ENCODE assay signal across 8 cellular contexts in the genomic region with DNA sequence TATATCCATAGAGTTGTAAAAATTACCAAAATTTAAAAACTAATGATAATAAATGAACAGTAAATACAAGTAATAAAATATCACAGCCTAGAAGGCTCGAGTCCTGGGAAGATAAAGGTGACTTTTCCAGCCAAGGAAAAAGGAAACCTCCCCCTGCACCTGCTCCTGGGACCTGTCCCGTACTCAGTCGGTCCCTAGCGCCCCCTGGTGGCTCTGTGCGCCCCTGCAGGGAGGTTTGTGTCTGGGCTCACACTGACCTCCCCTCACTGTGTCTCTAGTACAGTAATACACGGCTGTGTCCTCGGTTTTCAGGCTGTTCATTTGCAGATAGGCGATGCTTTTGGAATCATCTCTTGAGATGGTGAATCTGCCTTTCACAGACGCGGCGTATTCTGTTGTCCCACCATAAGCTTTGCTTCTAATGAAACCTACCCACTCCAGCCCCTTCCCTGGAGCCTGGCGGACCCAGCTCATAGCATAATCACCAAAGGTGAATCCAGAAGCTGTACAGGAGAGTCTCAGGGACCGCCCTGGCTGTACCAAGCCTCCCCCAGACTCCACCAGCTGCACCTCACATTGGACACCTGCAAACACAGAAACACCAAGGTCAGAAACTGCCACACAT.
A peak's percentile ranks its signal among the peaks of the same experiment; 100 is the strongest.
DNase-seq lines count a peak whose midpoint lies in the region; ATAC-seq and TF ChIP-seq lines count a peak whose summit lies in the region.

No MANE protein-coding gene starts in this region.

- peaks cover 13% of the 10 kb centered on the region for H3K27me3 Mint-ChIP-seq in CD4-positive, alpha-beta T cell

- 23 to 25% methylated on average over 13 of the region's 13 CpGs for WGBS in body of pancreas, 2 donors
- 51% methylated on average over 13 of the region's 13 CpGs for WGBS in mesenchymal stem cell
- WGBS in GM23248 (ENCODE audit: low coverage in 1 of 2, low lambda C conversion rate in 2 of 2, missing lambda C conversion rate in 2 of 2), 2 experiments: 11 to 15% methylated on average over 13 of the region's 13 CpGs
- 46% methylated on average over 13 of the region's 13 CpGs for WGBS in suprapubic skin

- H2BK5ac ChIP-seq in mesenchymal stem cell (ENCODE audit: low read depth, low read length, poor library complexity, severe bottlenecking): no peak overlapping the region

- H3K4me2 ChIP-seq in Karpas-422 (ENCODE audit: low read depth, low read length, poor library complexity, severe bottlenecking): no peak overlapping the region
- H3K4me2 ChIP-seq in mesenchymal stem cell (ENCODE audit: low read length, poor library complexity, severe bottlenecking): no peak overlapping the region
- H3K4me2 ChIP-seq in GM23248 (ENCODE audit: unreplicated experiment): no peak overlapping the region

- H3K4me3 Mint-ChIP-seq in CD4-positive, alpha-beta T cell: no peak overlapping the region

- peak; percentile 66 for ATAC-seq in CD4-positive, alpha-beta T cell (ENCODE audit: poor library complexity)
- ATAC-seq in body of pancreas: no peak

- H3K36me3 Mint-ChIP-seq in CD4-positive, alpha-beta T cell (ENCODE audit: low read depth): no peaks in the 10 kb centered on the region

- intact Hi-C loops in CD4-positive, alpha-beta T cell (cut with DNase I, micrococcal nuclease): no loop called here
- intact Hi-C loops in body of pancreas (cut with DNase I): no loop called here

- H4K91ac ChIP-seq in mesenchymal stem cell (ENCODE audit: low read length): no peak overlapping the region

- H2AFZ ChIP-seq in Karpas-422 (ENCODE audit: low read length): no peak overlapping the region
- H2AFZ ChIP-seq in mesenchymal stem cell (ENCODE audit: low read depth, low read length): no peak overlapping the region
- H2AFZ ChIP-seq in GM23248: no peak overlapping the region

- H3K9ac ChIP-seq in Karpas-422 (ENCODE audit: low read length) (no peak overlapping the region), mesenchymal stem cell (ENCODE audit: low read length) (no peak overlapping the region), GM23248 (no peak overlapping the region)

- TF ChIP-seq EP300 in suprapubic skin (IDR thresholded peaks at IDR 0.05): no peak

- in situ Hi-C loops in GM23248 (cut with MboI): no loop called here

- H3K18ac ChIP-seq in mesenchymal stem cell (ENCODE audit: low read depth in 1 of 2, low read length in 2 of 2): no peak overlapping the region

- TF ChIP-seq POLR2A in body of pancreas (IDR thresholded peaks at IDR 0.05): no peak
- no peak for TF ChIP-seq POLR2A in suprapubic skin (IDR thresholded peaks at IDR 0.05)

- no peak overlapping the region for H4K8ac ChIP-seq in mesenchymal stem cell (ENCODE audit: low read length)

- no peak overlapping the region for H2BK12ac ChIP-seq in mesenchymal stem cell (ENCODE audit: low read length in 2 of 2)

- H2BK15ac ChIP-seq in mesenchymal stem cell (ENCODE audit: low read depth, poor library complexity, severe bottlenecking): no peak overlapping the region

- peak; percentile 65 to 81 (median 70) for DNase-seq in CD4-positive, alpha-beta T cell
- DNase-seq in Karpas-422 (peak; percentile 91), T-helper 9 cell (peak; percentile 75), body of pancreas (peak; percentile 52 to 79 (median 67)), mesenchymal stem cell (no peak), GM23248 (no peak), suprapubic skin (ENCODE audit: low spot score in 2 of 2) (no peak)
- DNase-seq in stimulated activated CD4-positive, alpha-beta T cell treated with anti-CD3 and anti-CD28 coated beads, Interleukin-12 subunit alpha, Interleukin-12 subunit beta, amount 100 ng/mL, for 4 hours: peak; percentile 80

- H3K4me1 Mint-ChIP-seq in CD4-positive, alpha-beta T cell (ENCODE audit: low read depth): no peaks in the 10 kb centered on the region

- TF ChIP-seq CTCF in CD4-positive, alpha-beta T cell (IDR thresholded peaks at IDR 0.05): peak; percentile 96
- TF ChIP-seq CTCF in body of pancreas (IDR thresholded peaks at IDR 0.05) (peak; percentile 29 to 68 (median 45)), suprapubic skin (IDR thresholded peaks at IDR 0.05) (peak in 1 of 2 donors; percentile 26)

- H3K27ac ChIP-seq in CD4-positive, alpha-beta T cell (ENCODE audit: low read depth, low read length): no peak overlapping the region
- H3K27ac ChIP-seq in Karpas-422 (ENCODE audit: low read length): no peak overlapping the region
- H3K27ac ChIP-seq in body of pancreas: no peak overlapping the region
- H3K27ac ChIP-seq in mesenchymal stem cell (ENCODE audit: low read length, poor library complexity, severe bottlenecking): no peak overlapping the region
- H3K27ac ChIP-seq in GM23248: no peak overlapping the region
- no peak overlapping the region for H3K27ac ChIP-seq in suprapubic skin

- no peaks in the 10 kb centered on the region for H3K9me3 Mint-ChIP-seq in CD4-positive, alpha-beta T cell

- H3K4ac ChIP-seq in mesenchymal stem cell (ENCODE audit: low read depth in 1 of 2, low read length in 2 of 2): no peak overlapping the region

- H2AK5ac ChIP-seq in mesenchymal stem cell (ENCODE audit: low read length, severe bottlenecking): no peak overlapping the region

- no peaks in the 10 kb centered on the region for H3K36me3 ChIP-seq in Karpas-422 (ENCODE audit: insufficient read depth, low read length)
- H3K36me3 ChIP-seq in body of pancreas (replicated peaks in 1 of 2; ENCODE audit: insufficient read depth in 1 of 2, low read depth in 2 of 2): no peaks in the 10 kb centered on the region
- no peaks in the 10 kb centered on the region for H3K36me3 ChIP-seq in mesenchymal stem cell (ENCODE audit: control insufficient read depth in 1 of 2, insufficient read depth in 2 of 2, low read depth in 1 of 2, low read length in 2 of 2)
- no peaks in the 10 kb centered on the region for H3K36me3 ChIP-seq in GM23248 (ENCODE audit: low read depth)
- H3K36me3 ChIP-seq in suprapubic skin: no peaks in the 10 kb centered on the region

- H3K79me2 ChIP-seq in Karpas-422 (ENCODE audit: low read length) (no peaks in the 10 kb centered on the region), GM23248 (ENCODE audit: insufficient read depth) (no peaks in the 10 kb centered on the region)

- H3K27me3 ChIP-seq in CD4-positive, alpha-beta T cell (ENCODE audit: control insufficient read depth, insufficient read depth, low read length): peaks cover 9% of the 10 kb centered on the region
- H3K27me3 ChIP-seq in Karpas-422 (ENCODE audit: low read length): no peaks in the 10 kb centered on the region
- H3K27me3 ChIP-seq in body of pancreas: no peaks in the 10 kb centered on the region
- H3K27me3 ChIP-seq in mesenchymal stem cell (ENCODE audit: control insufficient read depth in 1 of 2, insufficient read depth in 1 of 2, low read length in 2 of 2): no peaks in the 10 kb centered on the region
- H3K27me3 ChIP-seq in GM23248 (replicated peaks; ENCODE audit: insufficient read depth): no peaks in the 10 kb centered on the region
- H3K27me3 ChIP-seq in suprapubic skin: peaks cover 8% of the 10 kb centered on the region

- H3K14ac ChIP-seq in mesenchymal stem cell (ENCODE audit: low read length in 2 of 2): no peak overlapping the region

- H3K9me3 ChIP-seq in CD4-positive, alpha-beta T cell (ENCODE audit: control insufficient read depth, low read length): no peaks in the 10 kb centered on the region
- H3K9me3 ChIP-seq in Karpas-422 (ENCODE audit: low read length) (no peaks in the 10 kb centered on the region), body of pancreas (no peaks in the 10 kb centered on the region), mesenchymal stem cell (ENCODE audit: control insufficient read depth, low read length) (no peaks in the 10 kb centered on the region), GM23248 (ENCODE audit: low read depth) (no peaks in the 10 kb centered on the region), suprapubic skin (no peaks in the 10 kb centered on the region)

- H3K4me1 ChIP-seq in Karpas-422 (ENCODE audit: low read length) (no peaks in the 10 kb centered on the region), body of pancreas (no peaks in the 10 kb centered on the region), mesenchymal stem cell (ENCODE audit: control insufficient read depth, insufficient read depth, low read depth, low read length) (no peaks in the 10 kb centered on the region), GM23248 (ENCODE audit: insufficient read depth) (no peaks in the 10 kb centered on the region), suprapubic skin (no peaks in the 10 kb centered on the region)

- CTCF ChIA-PET in CD4-positive, alpha-beta T cell (lab: Charles Lee): interaction anchor here (1.0 kb wide), 1 partner anchor 15 kb away, joined by 3 read pairs; no protein-coding TSS in a partner anchor

- no peaks in the 10 kb centered on the region for H4K20me1 ChIP-seq in Karpas-422 (ENCODE audit: insufficient read depth, low read depth, low read length)
- no peaks in the 10 kb centered on the region for H4K20me1 ChIP-seq in GM23248 (ENCODE audit: insufficient read depth)

- H3K9me2 ChIP-seq in Karpas-422 (replicated peaks; ENCODE audit: insufficient read depth, low read length): no peaks in the 10 kb centered on the region
- H3K9me2 ChIP-seq in GM23248 (ENCODE audit: insufficient read depth): no peaks in the 10 kb centered on the region

- H3K27ac Mint-ChIP-seq in CD4-positive, alpha-beta T cell: no peak overlapping the region

- H3K4me3 ChIP-seq in Karpas-422 (ENCODE audit: low read length): no peak overlapping the region
- H3K4me3 ChIP-seq in body of pancreas: no peak overlapping the region
- H3K4me3 ChIP-seq in mesenchymal stem cell (ENCODE audit: insufficient read depth in 1 of 2, low read depth in 1 of 2, low read length in 2 of 2): no peak overlapping the region
- H3K4me3 ChIP-seq in GM23248: no peak overlapping the region
- no peak overlapping the region for H3K4me3 ChIP-seq in suprapubic skin

- no peaks in the 10 kb centered on the region for H3K79me1 ChIP-seq in mesenchymal stem cell (replicated peaks; ENCODE audit: low read length, poor library complexity, severe bottlenecking)

- POLR2A ChIA-PET in CD4-positive, alpha-beta T cell (lab: Charles Lee): no interaction called here

- no peak overlapping the region for H2BK120ac ChIP-seq in mesenchymal stem cell (ENCODE audit: low read depth, low read length)

- H3F3A ChIP-seq in GM23248 (ENCODE audit: insufficient read depth): no peaks in the 10 kb centered on the region

- no peak overlapping the region for H3K23ac ChIP-seq in mesenchymal stem cell (ENCODE audit: low read length in 2 of 2)

Comparison
In these comparisons a context has a peak if more than half of its experiments do, and no peak if none do; other contexts are left out.
1. DNase-seq: peak in CD4-positive, alpha-beta T cell (10 of 10), Karpas-422 (single experiment), T-helper 9 cell (single experiment), body of pancreas (4 of 4) and stimulated activated CD4-positive, alpha-beta T cell treated with anti-CD3 and anti-CD28 coated beads, Interleukin-12 subunit alpha, Interleukin-12 subunit beta, amount 100 ng/mL, for 4 hours (single experiment); none in mesenchymal stem cell (single experiment), GM23248 (single experiment) and suprapubic skin (0 of 2).